8 cellular contexts compared by ENCODE assay signal in the genomic region with DNA sequence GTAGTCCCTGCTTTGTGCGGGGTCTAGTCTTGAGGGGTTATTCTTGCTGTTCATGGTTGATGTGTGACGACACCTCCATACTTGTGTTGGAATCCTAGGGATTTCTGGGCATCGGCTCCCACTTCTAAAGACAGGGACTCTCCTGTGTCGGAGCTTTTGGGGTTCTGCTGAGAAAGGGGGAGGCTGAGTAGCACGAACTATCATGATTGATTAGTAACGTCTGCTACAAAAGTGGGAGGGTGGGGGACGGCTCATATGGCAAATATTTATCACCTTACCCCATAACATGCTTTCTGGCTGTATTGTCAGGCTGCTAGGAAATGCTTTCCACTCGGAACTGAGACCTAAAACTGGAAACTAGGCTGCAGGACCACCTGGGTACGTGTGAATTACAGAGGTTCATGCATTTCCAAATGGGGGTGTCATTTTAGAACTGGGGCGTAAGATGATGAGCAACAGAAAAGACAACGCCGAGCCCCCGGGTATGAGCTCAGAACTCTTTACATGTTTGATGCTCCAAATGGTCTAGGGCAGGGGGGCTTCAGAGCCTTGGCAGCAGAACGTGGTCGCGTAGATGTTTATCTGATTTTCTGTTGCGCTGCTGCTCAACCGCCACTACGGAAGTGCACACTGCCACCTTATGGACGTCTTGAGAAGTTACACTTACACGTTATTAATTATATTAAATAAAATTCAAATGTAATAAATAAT. TPM values are rescaled to one million over a fixed set of nuclear protein-coding genes. Genes with fewer than 3 reads are reported as not detected.
DNase-seq lines count a peak whose midpoint lies in the region; ATAC-seq and TF ChIP-seq lines count a peak whose summit lies in the region.

No MANE protein-coding gene starts in this region.

- H3K23me2 ChIP-seq in H9 (ENCODE audit: insufficient read length, low read depth, low read length, poor library complexity, severe bottlenecking): no peaks in the 10 kb centered on the region

- H2AFZ ChIP-seq in H9 (ENCODE audit: low read length): no peak overlapping the region

- H3K27ac ChIP-seq in H9 (ENCODE audit: insufficient read length, low read depth, low read length) (no peak overlapping the region), transverse colon (no peak overlapping the region)

- no peak overlapping the region for H2AK5ac ChIP-seq in H9 (ENCODE audit: insufficient read length, low read length)

- no peak overlapping the region for H2BK5ac ChIP-seq in H9 (ENCODE audit: insufficient read length, low read length)

- H3K9me3 Mint-ChIP-seq in H9: no peaks in the 10 kb centered on the region; a peak in 1 of 5 replicates
- no peaks in the 10 kb centered on the region for H3K9me3 Mint-ChIP-seq in activated T-cell treated with anti-CD3 and anti-CD28 coated beads, Interleukin-2, amount 50 U/mL, for 4 hours
- no peaks in the 10 kb centered on the region for H3K9me3 Mint-ChIP-seq in natural killer cell treated with Interleukin-12 subunit alpha and Interleukin-12 subunit beta and Interleukin-15 and Interleukin-18, amount 100 ng/mL, for 72 hours

- in situ Hi-C loops in transverse colon (cut with MboI; ENCODE audit: low pct_ligation_motif_present in 1 of 4, low pct_unique_long_range_greater_than_20kb in 1 of 4, low sequenced_read_pairs in 3 of 4): loop anchor here in 3 of 4 donors (25.0 kb wide), 1 partner anchor 596 kb away; no protein-coding TSS in a partner anchor

- TF ChIP-seq CTCF in H9 (conservative IDR thresholded peaks at IDR 0.05) (peak; percentile 84), transverse colon (IDR thresholded peaks at IDR 0.05) (peak; percentile 53 to 77 (median 63))

- H4K91ac ChIP-seq in H9 (ENCODE audit: insufficient read length, low read depth, low read length): no peak overlapping the region

- no peak overlapping the region for H4K5ac ChIP-seq in H9 (ENCODE audit: insufficient read length, low read depth, low read length)

- no peaks in the 10 kb centered on the region for H3K36me3 ChIP-seq in transverse colon

- no peaks in the 10 kb centered on the region for H4K20me1 ChIP-seq in H9 (ENCODE audit: control insufficient read depth, insufficient read depth, insufficient read length)

- H3K4me1 ChIP-seq in H9 (ENCODE audit: insufficient read depth, low read length) (no peaks in the 10 kb centered on the region; the same call in 1 of the 2 replicates), transverse colon (peaks cover 0 to 8% (median 2%) of the 10 kb centered on the region in 4 donors)

- WGBS in H9 (ENCODE audit: extremely low coverage, insufficient read length, low lambda C conversion rate): no CpG with 5 or more reads among the region's 21 CpGs
- WGBS in transverse colon (ENCODE audit: low coverage in 1 of 2), 2 donors: 30 to 33% methylated on average over 17 to 21 of the region's 21 CpGs

- H3K27me3 ChIP-seq in H9 (ENCODE audit: insufficient read depth, low read length) (no peaks in the 10 kb centered on the region), transverse colon (no peaks in the 10 kb centered on the region)

- H3T11ph ChIP-seq in H9 (ENCODE audit: low read length): no peak overlapping the region

- H3K79me2 ChIP-seq in H9 (ENCODE audit: insufficient read depth, low read length): no peaks in the 10 kb centered on the region

- H3K4me3 ChIP-seq in transverse colon: peak overlapping the region in 1 of 4 donors; percentile 39

- H3K79me1 ChIP-seq in H9 (ENCODE audit: insufficient read depth, low read depth, low read length, poor library complexity, severe bottlenecking): no peaks in the 10 kb centered on the region

- H3K56ac ChIP-seq in H9 (ENCODE audit: insufficient read length, low read depth, low read length): no peak overlapping the region

- H3K4me1 Mint-ChIP-seq in H9: peaks cover 0 to 7% of the 10 kb centered on the region in 2 experiments; a peak in 2 of 4 replicates
- H3K4me1 Mint-ChIP-seq in activated T-cell treated with anti-CD3 and anti-CD28 coated beads, Interleukin-2, amount 50 U/mL, for 4 hours (ENCODE audit: low read depth): peaks cover 4% of the 10 kb centered on the region
- peaks cover 14 to 15% of the 10 kb centered on the region in 2 donors for H3K4me1 Mint-ChIP-seq in natural killer cell treated with Interleukin-12 subunit alpha and Interleukin-12 subunit beta and Interleukin-15 and Interleukin-18, amount 100 ng/mL, for 72 hours (ENCODE audit: low read depth in 2 of 2)

- H3K9me3 ChIP-seq in H9 (ENCODE audit: control insufficient read depth, low read depth, low read length) (no peaks in the 10 kb centered on the region), transverse colon (no peaks in the 10 kb centered on the region)

- no peak overlapping the region for H2BK20ac ChIP-seq in H9 (ENCODE audit: low read depth, low read length, poor library complexity, severe bottlenecking)

- H2BK15ac ChIP-seq in H9 (ENCODE audit: low read depth, low read length): no peak overlapping the region

- H4K8ac ChIP-seq in H9 (replicated peaks; ENCODE audit: insufficient read length, low read depth, low read length): no peak overlapping the region

- H3K23ac ChIP-seq in H9 (ENCODE audit: insufficient read length, low read depth, low read length): no peak overlapping the region

- H3K9ac ChIP-seq in H9 (ENCODE audit: extremely low read depth, insufficient read length, low read length): no peak overlapping the region

- H3K27me3 Mint-ChIP-seq in H9 (ENCODE audit: low read depth): no peaks in the 10 kb centered on the region
- peaks cover 14% of the 10 kb centered on the region for H3K27me3 Mint-ChIP-seq in activated T-cell treated with anti-CD3 and anti-CD28 coated beads, Interleukin-2, amount 50 U/mL, for 4 hours (ENCODE audit: low read depth)
- H3K27me3 Mint-ChIP-seq in natural killer cell treated with Interleukin-12 subunit alpha and Interleukin-12 subunit beta and Interleukin-15 and Interleukin-18, amount 100 ng/mL, for 72 hours: no peaks in the 10 kb centered on the region

- peak; percentile 51 to 62 for ATAC-seq in activated T-cell treated with anti-CD3 and anti-CD28 coated beads, Interleukin-2, amount 50 U/mL, for 4 hours
- peak; percentile 56 to 67 for ATAC-seq in natural killer cell treated with Interleukin-12 subunit alpha and Interleukin-12 subunit beta and Interleukin-15 and Interleukin-18, amount 100 ng/mL, for 72 hours
- no peak for ATAC-seq in HG03521 (IDR thresholded peaks at IDR 0.05; ENCODE audit: unreplicated experiment)

- intact Hi-C loops in transverse colon (cut with DNase I; ENCODE audit: low total_unique reads): no loop called here

- no peaks in the 10 kb centered on the region; a peak in 1 of 7 replicates for H3K36me3 Mint-ChIP-seq in H9 (ENCODE audit: insufficient read depth in 1 of 3, low read depth in 3 of 3)
- H3K36me3 Mint-ChIP-seq in activated T-cell treated with anti-CD3 and anti-CD28 coated beads, Interleukin-2, amount 50 U/mL, for 4 hours (ENCODE audit: insufficient read depth): no peaks in the 10 kb centered on the region
- H3K36me3 Mint-ChIP-seq in natural killer cell treated with Interleukin-12 subunit alpha and Interleukin-12 subunit beta and Interleukin-15 and Interleukin-18, amount 100 ng/mL, for 72 hours: no peaks in the 10 kb centered on the region

- DNase-seq in CD1c-positive myeloid dendritic cell (ENCODE audit: extremely low spot score): peak; percentile 77
- DNase-seq in H9: peak; percentile 55
- DNase-seq in NCI-H774 (lab: John Stamatoyannopoulos, UW): peak; percentile 45
- peak; percentile 14 for DNase-seq in activated T-cell treated with anti-CD3 and anti-CD28 coated beads, Interleukin-2, amount 50 U/mL, for 4 hours
- peak; percentile 55 for DNase-seq in fibroblast of peridontal ligament (ENCODE audit: extremely low read depth)
- DNase-seq in natural killer cell treated with Interleukin-12 subunit alpha and Interleukin-12 subunit beta and Interleukin-15 and Interleukin-18, amount 100 ng/mL, for 72 hours (ENCODE audit: low spot score): peak; percentile 63
- peak; percentile 32 for DNase-seq in transverse colon

- no peak overlapping the region for H3K14ac ChIP-seq in H9 (ENCODE audit: insufficient read depth, low read length)

- no peak for TF ChIP-seq POLR2A in transverse colon (IDR thresholded peaks at IDR 0.05)

- H2BK12ac ChIP-seq in H9 (ENCODE audit: insufficient read length, low read depth, low read length): no peak overlapping the region

- no peak overlapping the region for H3K27ac Mint-ChIP-seq in H9
- H3K27ac Mint-ChIP-seq in natural killer cell treated with Interleukin-12 subunit alpha and Interleukin-12 subunit beta and Interleukin-15 and Interleukin-18, amount 100 ng/mL, for 72 hours: peak overlapping the region; percentile 28 to 80

- peak overlapping the region in 1 of 2 experiments; percentile 49; a peak in 2 of 5 replicates for H3K4me3 Mint-ChIP-seq in H9
- peak overlapping the region; percentile 79 for H3K4me3 Mint-ChIP-seq in activated T-cell treated with anti-CD3 and anti-CD28 coated beads, Interleukin-2, amount 50 U/mL, for 4 hours
- H3K4me3 Mint-ChIP-seq in natural killer cell treated with Interleukin-12 subunit alpha and Interleukin-12 subunit beta and Interleukin-15 and Interleukin-18, amount 100 ng/mL, for 72 hours: peak overlapping the region; percentile 88

- H3K18ac ChIP-seq in H9 (ENCODE audit: insufficient read length, low read depth, low read length): no peak overlapping the region

- no peak for TF ChIP-seq EP300 in transverse colon (IDR thresholded peaks at IDR 0.05; ENCODE audit: low read depth)

- H3K4me2 ChIP-seq in H9 (ENCODE audit: insufficient read depth, insufficient read length, low read length): peak overlapping the region; percentile 38

- no peak overlapping the region for H2BK120ac ChIP-seq in H9 (ENCODE audit: low read depth, low read length, poor library complexity, severe bottlenecking)

- H3K4ac ChIP-seq in H9 (ENCODE audit: low read depth, low read length): no peak overlapping the region

RNA-seq across cellular contexts. Expression of a gene that starts 15.1 kb away (rescaled TPM):
- 0.33 TPM in 1 of 2 replicates, not detected in the other for total RNA-seq in H9 (2021)
- total RNA-seq in activated T-cell treated with anti-CD3 and anti-CD28 coated beads, Interleukin-2, amount 50 U/mL, for 4 hours: not detected
- not detected for total RNA-seq in natural killer cell treated with Interleukin-12 subunit alpha and Interleukin-12 subunit beta and Interleukin-15 and Interleukin-18, amount 100 ng/mL, for 72 hours
- not detected for total RNA-seq in transverse colon

Comparison
In these comparisons a context has a peak if more than half of its experiments do, and no peak if none do; other contexts are left out.
1. DNase-seq: peak in every context shown above with its lines; median percentile 77 in CD1c-positive myeloid dendritic cell; 63 in natural killer cell treated with Interleukin-12 subunit alpha and Interleukin-12 subunit beta and Interleukin-15 and Interleukin-18, amount 100 ng/mL, for 72 hours; 55 in H9; 55 in fibroblast of peridontal ligament; 45 in NCI-H774; 32 in transverse colon; 14 in activated T-cell treated with anti-CD3 and anti-CD28 coated beads, Interleukin-2, amount 50 U/mL, for 4 hours.
2. H3K27ac Mint-ChIP-seq: peak in natural killer cell treated with Interleukin-12 subunit alpha and Interleukin-12 subunit beta and Interleukin-15 and Interleukin-18, amount 100 ng/mL, for 72 hours (2 of 2); none in H9 (0 of 3).